11 cellular contexts compared by ENCODE assay signal in the genomic region with DNA sequence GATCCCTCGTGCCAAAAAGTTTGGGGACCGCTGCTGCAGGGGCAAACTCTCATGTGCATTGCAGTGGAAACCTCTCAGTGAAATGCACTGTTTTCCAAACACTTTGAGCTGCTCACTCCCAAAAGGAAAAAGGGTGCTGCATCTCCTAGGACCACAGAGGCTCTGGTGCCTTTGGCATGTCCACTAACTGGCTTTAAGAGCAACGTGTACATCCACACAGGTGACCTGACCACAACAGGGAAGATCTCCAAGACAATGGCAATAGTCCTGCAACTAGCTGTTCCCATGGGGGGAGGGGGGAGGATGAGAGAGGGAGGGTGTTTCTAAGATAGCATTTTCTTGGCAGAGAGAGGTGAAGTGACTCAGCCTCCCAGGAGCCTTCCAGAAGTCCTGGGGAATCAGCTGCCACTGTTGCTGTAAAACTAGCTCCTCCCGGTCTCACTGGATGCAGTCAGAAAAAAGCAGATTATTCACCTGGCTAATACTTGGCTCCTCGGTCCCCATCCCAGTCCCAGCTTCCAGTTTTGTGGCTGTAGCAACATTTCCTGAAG.
A peak's percentile ranks its signal among the peaks of the same experiment; 100 is the strongest.
DNase-seq lines count a peak whose midpoint lies in the region; ATAC-seq lines count a peak whose summit lies in the region.
"Had no signal": no experiment of that assay in that cellular context is flagged by ENCODE, and none has a peak within 500 bp of the region (broad histone marks: within the 10 kb centered on the region; RNA-seq: fewer than 3 reads in every experiment).

No MANE protein-coding gene starts in this region.

- no peaks in the 10 kb centered on the region for H3K36me3 ChIP-seq in HUES48 (ENCODE audit: control insufficient read depth, insufficient read depth, low read length)
- H3K36me3 ChIP-seq: neutrophil had no signal

- ATAC-seq in HG03095 (IDR thresholded peaks at IDR 0.05; ENCODE audit: unreplicated experiment) (no peak), HG02885 (IDR thresholded peaks at IDR 0.05; ENCODE audit: poor library complexity, unreplicated experiment) (no peak), HG02588 (IDR thresholded peaks at IDR 0.05; ENCODE audit: unreplicated experiment) (no peak)

- no peaks in the 10 kb centered on the region for H3K27me3 ChIP-seq in HUES48 (ENCODE audit: control insufficient read depth, insufficient read depth, low read length)

- H3K4me1 ChIP-seq in HUES48 (ENCODE audit: control insufficient read depth, insufficient read depth, low read length) = peaks cover 56% of the 10 kb centered on the region

- H3K4me3 ChIP-seq in HUES48 (ENCODE audit: low read depth, low read length) = no peak overlapping the region

- peak; percentile 78 for DNase-seq in AG08396 (ENCODE audit: low spot score)
- peak; percentile 56 for DNase-seq in cerebellar cortex (ENCODE audit: low spot score)
- DNase-seq in kidney tubule cell (ENCODE audit: low spot score) = peak; percentile 82
- no peak for DNase-seq in HUDEP-2 (lab: John Stamatoyannopoulos, UW; ENCODE audit: unreplicated experiment in 76 of 76)
- DNase-seq: NCI-H510A treated with DMSO at 0.1 percent for 48 hours had no signal

- H3K9me3 ChIP-seq in HUES48 (ENCODE audit: control insufficient read depth, insufficient read depth, low read length) = peaks cover 30% of the 10 kb centered on the region

- H3K27ac ChIP-seq in HUES48 (ENCODE audit: low read depth, low read length) = peak overlapping the region; percentile 81
- H3K27ac ChIP-seq: C4-2B, neutrophil had no signal

- H3K9ac ChIP-seq in HUES48 (ENCODE audit: low read depth, low read length) = peak overlapping the region; percentile 36; the same call in 1 of the 2 replicates

Comparison
In these comparisons a context has a peak if more than half of its experiments do, and no peak if none do; other contexts are left out.
1. DNase-seq: peak in AG08396 (single experiment), cerebellar cortex (single experiment) and kidney tubule cell (single experiment); none in HUDEP-2 (0 of 76).